ENCODE assay signal across 20 cellular contexts in the genomic region with DNA sequence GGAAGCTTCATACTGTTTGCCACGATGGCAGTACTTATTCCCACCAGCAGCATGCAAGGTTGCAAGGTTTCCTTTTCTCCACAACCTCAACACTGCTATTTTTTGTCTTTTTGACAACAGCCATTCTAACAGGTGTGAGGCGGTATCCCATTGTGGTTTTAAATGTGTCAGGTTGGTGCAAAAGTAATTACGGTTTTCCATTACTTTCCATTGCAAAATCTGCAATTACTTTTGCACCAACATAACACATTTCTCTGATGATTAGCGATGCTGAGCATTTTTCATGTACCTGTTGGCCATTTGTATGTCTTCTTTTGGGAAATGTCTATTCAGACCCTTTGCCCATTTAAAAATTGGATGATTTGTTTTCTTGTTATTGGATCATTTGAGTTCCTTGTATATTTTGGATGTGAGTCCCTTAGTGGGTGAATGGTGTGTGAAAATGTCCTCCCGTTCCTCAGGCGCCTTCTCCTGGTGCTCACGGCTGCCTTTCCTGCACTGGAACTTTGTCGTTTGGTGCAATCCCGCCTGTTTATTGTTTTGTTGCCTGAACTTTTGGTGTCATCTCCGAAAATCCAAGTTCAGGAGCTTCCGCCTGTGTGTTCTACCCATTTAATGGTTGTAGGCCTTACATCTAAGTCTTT.
"Had no signal": no experiment of that assay in that cellular context is flagged by ENCODE, and none has a peak within 500 bp of the region (broad histone marks: within the 10 kb centered on the region; RNA-seq: fewer than 3 reads in every experiment).

No MANE protein-coding gene starts in this region.

- H3K4me3 Mint-ChIP-seq: IgD-negative memory B cell had no signal

- ATAC-seq: Right ventricle myocardium inferior, SK-N-SH treated with all-trans-retinoic acid at 6 μM for 48 hours had no signal

- H3K36me3 ChIP-seq: SJCRH30 had no signal

- DNase-seq: KBM-7, MV-4-11, NCI-H1048, NCI-H1105, NCI-H1417, NCI-H1436 treated with DMSO at 0.1 percent for 48 hours, NCI-H1694, NCI-H187 treated with DMSO at 0.1 percent for 48 hours, NCI-H2029 treated with DMSO at 0.1 percent for 48 hours, NCI-H2227 treated with DMSO at 0.1 percent for 48 hours, NCI-H524 treated with DMSO at 0.1 percent for 48 hours, NCI-H69, NCI-H774, RPMI8226, SHP77 treated with DMSO at 0.1 percent for 48 hours, SJCRH30 had no signal

- FAIRE-seq: RCC 7860 had no signal

- H3K4me3 ChIP-seq: SJCRH30 had no signal

- H3K27me3 ChIP-seq: SJCRH30 had no signal

- H3K4me1 Mint-ChIP-seq: IgD-negative memory B cell had no signal

- H3K27ac ChIP-seq: SJCRH30 had no signal
